ENCODE assay signal across 19 cellular contexts in genomic region chr10:113347508-113347907, GRCh38.
DNase-seq lines count a peak whose midpoint lies in the region; ATAC-seq and TF ChIP-seq lines count a peak whose summit lies in the region.
"Had no signal": no experiment of that assay in that cellular context is flagged by ENCODE, and none has a peak within 500 bp of the region (broad histone marks: within the 10 kb centered on the region; RNA-seq: fewer than 3 reads in every experiment).

No MANE protein-coding gene starts in this region.

- ATAC-seq in lower lobe of right lung (peak; percentile 73 to 76), HG03442 (IDR thresholded peaks at IDR 0.05; ENCODE audit: unreplicated experiment) (no peak)
- ATAC-seq: activated CD8-positive, alpha-beta T cell treated with anti-CD3 and anti-CD28 coated beads, Interleukin-2, amount 10 ng/mL, durations not matched to agents 7 days and 5 days; activated T-cell treated with anti-CD3 and anti-CD28 coated beads, Interleukin-2, amount 50 U/mL, for 72 hours; effector memory CD8-positive, alpha-beta T cell; natural killer cell treated with Interleukin-12 subunit alpha and Interleukin-12 subunit beta and Interleukin-15 and Interleukin-18, amount 100 ng/mL, for 72 hours had no signal

- POLR2A ChIA-PET in HEK293 (lab: Yijun Ruan, JAX) = no interaction called here

- H3K9me3 ChIP-seq in HEK293 (ENCODE audit: control insufficient read depth, insufficient read depth, low read depth, low read length) (no peaks in the 10 kb centered on the region; the same call in 1 of the 2 replicates), endodermal cell (ENCODE audit: control insufficient read depth, low read length) (no peaks in the 10 kb centered on the region), lower lobe of right lung (no peaks in the 10 kb centered on the region)
- H3K9me3 ChIP-seq: Peyer's patch had no signal

- H3K9ac ChIP-seq in endodermal cell (ENCODE audit: extremely low read depth, low read length, poor library complexity, severe bottlenecking) = no peak overlapping the region

- H3K4me1 ChIP-seq in HEK293 (ENCODE audit: control insufficient read depth, insufficient read depth, low read length) (no peaks in the 10 kb centered on the region), endodermal cell (ENCODE audit: control insufficient read depth, insufficient read depth, low read length) (peaks cover 17% of the 10 kb centered on the region), lower lobe of right lung (no peaks in the 10 kb centered on the region)
- H3K4me1 ChIP-seq: Peyer's patch had no signal

- H3K27ac Mint-ChIP-seq in endodermal cell = no peak overlapping the region
- H3K27ac Mint-ChIP-seq in activated naive CD4-positive, alpha-beta T cell treated with anti-CD3 and anti-CD28 coated beads for 36 hours = no peak overlapping the region
- H3K27ac Mint-ChIP-seq: activated CD8-positive, alpha-beta T cell treated with anti-CD3 and anti-CD28 coated beads, Interleukin-2, amount 10 ng/mL, durations not matched to agents 7 days and 5 days; activated naive CD4-positive, alpha-beta T cell treated with anti-CD3 and anti-CD28 coated beads, Interleukin-2, amount 50 U/mL, for 24 hours; activated T-cell treated with anti-CD3 and anti-CD28 coated beads, Interleukin-2, amount 50 U/mL, for 72 hours; effector memory CD8-positive, alpha-beta T cell; natural killer cell treated with Interleukin-12 subunit alpha and Interleukin-12 subunit beta and Interleukin-15 and Interleukin-18, amount 100 ng/mL, for 72 hours had no signal

- H3K27ac ChIP-seq in HEK293 (ENCODE audit: extremely low read depth, low read depth, low read length) = no peak overlapping the region
- no peak overlapping the region for H3K27ac ChIP-seq in endodermal cell (ENCODE audit: low read depth, low read length)
- H3K27ac ChIP-seq in lower lobe of right lung = no peak overlapping the region
- H3K27ac ChIP-seq: Peyer's patch, SK-N-MC had no signal

- DNase-seq in endodermal cell (peak; percentile 50), lower lobe of right lung (no peak), superior temporal gyrus (ENCODE audit: extremely low spot score) (peak; percentile 13), GM10266 (ENCODE audit: extremely low spot score) (no peak)
- no peak for DNase-seq in activated naive CD4-positive, alpha-beta T cell treated with anti-CD3 and anti-CD28 coated beads for 36 hours
- DNase-seq: activated CD4-positive, CD25-positive, alpha-beta regulatory T cell; activated CD8-positive, alpha-beta T cell treated with anti-CD3 and anti-CD28 coated beads, Interleukin-2, amount 10 ng/mL, durations not matched to agents 7 days and 5 days; activated T-cell treated with anti-CD3 and anti-CD28 coated beads, Interleukin-2, amount 50 U/mL, for 72 hours; COR-L47; effector memory CD8-positive, alpha-beta T cell; NCI-H146; NCI-H774; Peyer's patch; stimulated activated CD8-positive, alpha-beta memory T cell treated with anti-CD3 and anti-CD28 coated beads, Interleukin-4, amount 100 ng/mL, for 48 hours had no signal

- H3K4me3 ChIP-seq in HEK293 (ENCODE audit: low read depth, low read length) = no peak overlapping the region
- H3K4me3 ChIP-seq in endodermal cell (ENCODE audit: low read length) = no peak overlapping the region
- H3K4me3 ChIP-seq in lower lobe of right lung = no peak overlapping the region
- H3K4me3 ChIP-seq: Peyer's patch, SK-N-MC had no signal

- peaks cover 34% of the 10 kb centered on the region for H3K27me3 Mint-ChIP-seq in endodermal cell (ENCODE audit: insufficient read depth)
- H3K27me3 Mint-ChIP-seq in activated naive CD4-positive, alpha-beta T cell treated with anti-CD3 and anti-CD28 coated beads for 36 hours (ENCODE audit: low read depth) = no peaks in the 10 kb centered on the region

- peaks cover 46% of the 10 kb centered on the region for H3K4me1 Mint-ChIP-seq in endodermal cell
- no peaks in the 10 kb centered on the region for H3K4me1 Mint-ChIP-seq in activated naive CD4-positive, alpha-beta T cell treated with anti-CD3 and anti-CD28 coated beads for 36 hours (ENCODE audit: low read depth)
- H3K4me1 Mint-ChIP-seq: activated naive CD4-positive, alpha-beta T cell treated with anti-CD3 and anti-CD28 coated beads, Interleukin-2, amount 50 U/mL, for 24 hours had no signal

- CTCF ChIA-PET in HEK293 (lab: Yijun Ruan, JAX) = interaction anchor here (0.6 to 1.0 kb wide), 2 partner anchors 24 to 1219 kb away, joined by 3 to 5 read pairs; no protein-coding TSS in a partner anchor
- CTCF ChIA-PET in activated naive CD4-positive, alpha-beta T cell treated with anti-CD3 and anti-CD28 coated beads for 36 hours (lab: Charles Lee) = no interaction called here

- H3K36me3 Mint-ChIP-seq in endodermal cell (ENCODE audit: low read depth) = no peaks in the 10 kb centered on the region
- no peaks in the 10 kb centered on the region for H3K36me3 Mint-ChIP-seq in activated naive CD4-positive, alpha-beta T cell treated with anti-CD3 and anti-CD28 coated beads for 36 hours (ENCODE audit: low read depth)
- H3K36me3 Mint-ChIP-seq: activated naive CD4-positive, alpha-beta T cell treated with anti-CD3 and anti-CD28 coated beads, Interleukin-2, amount 50 U/mL, for 24 hours; natural killer cell treated with Interleukin-12 subunit alpha and Interleukin-12 subunit beta and Interleukin-15 and Interleukin-18, amount 100 ng/mL, for 72 hours had no signal

- no peak overlapping the region for H3K4me3 Mint-ChIP-seq in endodermal cell
- H3K4me3 Mint-ChIP-seq in activated naive CD4-positive, alpha-beta T cell treated with anti-CD3 and anti-CD28 coated beads for 36 hours = no peak overlapping the region
- H3K4me3 Mint-ChIP-seq: activated CD8-positive, alpha-beta T cell treated with anti-CD3 and anti-CD28 coated beads, Interleukin-2, amount 10 ng/mL, durations not matched to agents 7 days and 5 days; activated naive CD4-positive, alpha-beta T cell treated with anti-CD3 and anti-CD28 coated beads, Interleukin-2, amount 50 U/mL, for 24 hours; activated T-cell treated with anti-CD3 and anti-CD28 coated beads, Interleukin-2, amount 50 U/mL, for 72 hours; effector memory CD8-positive, alpha-beta T cell; natural killer cell treated with Interleukin-12 subunit alpha and Interleukin-12 subunit beta and Interleukin-15 and Interleukin-18, amount 100 ng/mL, for 72 hours had no signal

- H3K36me3 ChIP-seq in HEK293 (ENCODE audit: control insufficient read depth in 2 of 2, insufficient read depth in 1 of 2, low read length in 2 of 2) (no peaks in the 10 kb centered on the region), endodermal cell (ENCODE audit: control insufficient read depth, insufficient read depth, low read length) (no peaks in the 10 kb centered on the region), lower lobe of right lung (no peaks in the 10 kb centered on the region)
- H3K36me3 ChIP-seq: Peyer's patch had no signal

- TF ChIP-seq CTCF in HEK293 (tag by site-specific recombination; IDR thresholded peaks at IDR 0.05) = no peak
- no peak for TF ChIP-seq CTCF in endodermal cell (conservative IDR thresholded peaks at IDR 0.05)
- TF ChIP-seq CTCF in lower lobe of right lung (IDR thresholded peaks at IDR 0.05) = no peak
- TF ChIP-seq CTCF in GM10266 (IDR thresholded peaks at IDR 0.05; ENCODE audit: control insufficient read depth, insufficient read depth, low read depth, missing control alignments) = no peak

- H3K27me3 ChIP-seq in endodermal cell (ENCODE audit: control insufficient read depth, insufficient read depth, low read length, poor library complexity, severe bottlenecking) = peaks cover 33% of the 10 kb centered on the region
- H3K27me3 ChIP-seq in lower lobe of right lung (ENCODE audit: low read depth) = no peaks in the 10 kb centered on the region
- H3K27me3 ChIP-seq: Peyer's patch had no signal

- intact Hi-C loops in lower lobe of right lung (cut with DNase I) = no loop called here
- intact Hi-C loops in activated naive CD4-positive, alpha-beta T cell treated with anti-CD3 and anti-CD28 coated beads for 36 hours (cut with micrococcal nuclease) = no loop called here

- WGBS in endodermal cell (ENCODE audit: insufficient coverage in 1 of 2, insufficient read length in 1 of 2), 2 experiments = 81 to 91% methylated on average over 2 to 4 of the region's 4 CpGs

- peaks cover 4% of the 10 kb centered on the region for H3K9me3 Mint-ChIP-seq in endodermal cell
- no peaks in the 10 kb centered on the region for H3K9me3 Mint-ChIP-seq in activated naive CD4-positive, alpha-beta T cell treated with anti-CD3 and anti-CD28 coated beads for 36 hours
- H3K9me3 Mint-ChIP-seq: activated naive CD4-positive, alpha-beta T cell treated with anti-CD3 and anti-CD28 coated beads, Interleukin-2, amount 50 U/mL, for 24 hours; activated T-cell treated with anti-CD3 and anti-CD28 coated beads, Interleukin-2, amount 50 U/mL, for 72 hours; effector memory CD8-positive, alpha-beta T cell; natural killer cell treated with Interleukin-12 subunit alpha and Interleukin-12 subunit beta and Interleukin-15 and Interleukin-18, amount 100 ng/mL, for 72 hours had no signal

TF ChIP-seq in HEK293, 187 proteins besides CTCF, POLR2A, EP300 and RAD21 (continues in another document):
- TF ChIP-seq HIC1 (tag by site-specific recombination; IDR thresholded peaks at IDR 0.05) (no peak), ZNF580 (tag by site-specific recombination; IDR thresholded peaks at IDR 0.05) (no peak)

Comparison
In these comparisons a context has a peak if more than half of its experiments do, and no peak if none do; other contexts are left out.
1. DNase-seq: peak in endodermal cell (single experiment) and superior temporal gyrus (single experiment); none in lower lobe of right lung (single experiment), activated naive CD4-positive, alpha-beta T cell treated with anti-CD3 and anti-CD28 coated beads for 36 hours (single experiment) and GM10266 (single experiment).